Comparison of ENCODE assay signal across 8 cellular contexts in the genomic region with DNA sequence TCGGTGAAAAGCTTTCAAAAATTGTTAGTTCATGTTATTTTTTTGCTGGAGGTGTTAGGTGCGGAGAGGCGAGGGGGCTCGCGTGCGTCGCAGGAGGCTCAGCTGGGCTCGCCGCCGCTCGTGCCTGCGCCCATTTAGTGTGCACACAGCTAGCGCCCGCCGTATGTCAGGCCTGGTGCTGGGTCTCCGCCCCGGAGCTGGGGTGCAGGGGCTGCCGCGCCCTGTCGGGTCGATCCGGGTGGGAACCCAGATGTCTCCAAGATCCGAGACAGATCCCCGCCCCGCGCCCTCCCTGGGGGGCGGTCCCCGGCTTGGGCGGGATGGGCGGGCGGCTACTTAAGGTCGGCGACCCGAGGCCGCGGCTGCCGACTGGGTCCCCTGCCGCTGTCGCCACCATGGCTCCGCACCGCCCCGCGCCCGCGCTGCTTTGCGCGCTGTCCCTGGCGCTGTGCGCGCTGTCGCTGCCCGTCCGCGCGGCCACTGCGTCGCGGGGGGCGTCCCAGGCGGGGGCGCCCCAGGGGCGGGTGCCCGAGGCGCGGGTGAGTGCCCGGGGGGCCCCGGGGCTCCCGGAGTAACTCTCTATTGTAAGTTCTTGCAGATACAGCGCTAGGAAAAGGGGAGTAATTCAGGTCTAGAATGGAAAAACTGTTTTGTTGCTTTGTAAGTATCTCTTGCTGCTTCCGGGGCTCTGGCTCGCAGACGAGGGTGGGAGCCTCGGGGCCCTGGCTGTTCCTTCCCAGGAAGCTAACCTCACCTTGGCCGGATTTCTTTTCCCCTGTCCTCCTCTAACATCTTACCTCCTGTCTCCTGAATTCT. TPM values are rescaled to one million over a fixed set of nuclear protein-coding genes. Genes with fewer than 3 reads are reported as not detected.
DNase-seq lines count a peak whose midpoint lies in the region; ATAC-seq and TF ChIP-seq lines count a peak whose summit lies in the region.

No MANE protein-coding gene starts in this region.

- POLR2A ChIA-PET in SK-N-SH (lab: Yijun Ruan, JAX), result no interaction called here

- H3K36me3 ChIP-seq in SK-N-SH (replicated peaks in 1 of 2; ENCODE audit: control insufficient read depth in 1 of 2, insufficient read depth in 2 of 2, low read length in 1 of 2) (peaks cover 0 to 26% of the 10 kb centered on the region in 2 experiments), duodenal mucosa (ENCODE audit: control insufficient read depth in 1 of 2, insufficient read depth in 2 of 2, low read length in 2 of 2) (peaks cover 9 to 26% of the 10 kb centered on the region in 2 donors), right lobe of liver (peaks cover 0 to 8% (median 0%) of the 10 kb centered on the region in 4 donors)

- H3K36me3 Mint-ChIP-seq in stimulated activated naive CD8-positive, alpha-beta T cell treated with anti-CD3 and anti-CD28 coated beads, Interleukin-15, Interleukin-2, amounts not matched to agents 100 ng/mL and 50 ng/mL, for 24 hours (ENCODE audit: low read depth), result no peaks in the 10 kb centered on the region

- no peak for TF ChIP-seq RAD21 in SK-N-SH (IDR thresholded peaks at IDR 0.05; ENCODE audit: low read length)

- H3K4me3 Mint-ChIP-seq in stimulated activated naive CD8-positive, alpha-beta T cell treated with anti-CD3 and anti-CD28 coated beads, Interleukin-15, Interleukin-2, amounts not matched to agents 100 ng/mL and 50 ng/mL, for 24 hours, result peak overlapping the region; percentile 75

- TF ChIP-seq CTCF in SK-N-SH (IDR thresholded peaks at IDR 0.05) (no peak), right lobe of liver (IDR thresholded peaks at IDR 0.05) (no peak)

- peaks cover 20% of the 10 kb centered on the region for H3K4me1 Mint-ChIP-seq in stimulated activated naive CD8-positive, alpha-beta T cell treated with anti-CD3 and anti-CD28 coated beads, Interleukin-15, Interleukin-2, amounts not matched to agents 100 ng/mL and 50 ng/mL, for 24 hours (ENCODE audit: low read depth)

- peak overlapping the region; percentile 18; the same call in 1 of the 2 replicates for H3K9ac ChIP-seq in SK-N-SH
- peak overlapping the region; percentile 31 to 57 for H3K9ac ChIP-seq in duodenal mucosa (ENCODE audit: low read depth in 1 of 2, low read length in 2 of 2)

- H3K9me3 ChIP-seq in SK-N-SH (no peaks in the 10 kb centered on the region), duodenal mucosa (ENCODE audit: control insufficient read depth in 1 of 2, low read length in 2 of 2) (no peaks in the 10 kb centered on the region), right lobe of liver (no peaks in the 10 kb centered on the region)

- H4K20me1 ChIP-seq in SK-N-SH (ENCODE audit: insufficient read depth), result no peaks in the 10 kb centered on the region

- TF ChIP-seq POLR2A in right lobe of liver (IDR thresholded peaks at IDR 0.05), result no peak

- H3K9me2 ChIP-seq in SK-N-SH, result no peaks in the 10 kb centered on the region

- no peaks in the 10 kb centered on the region for H3K9me3 Mint-ChIP-seq in stimulated activated naive CD8-positive, alpha-beta T cell treated with anti-CD3 and anti-CD28 coated beads, Interleukin-15, Interleukin-2, amounts not matched to agents 100 ng/mL and 50 ng/mL, for 24 hours

- H3K27me3 ChIP-seq in SK-N-SH (ENCODE audit: insufficient read depth) (no peaks in the 10 kb centered on the region), duodenal mucosa (ENCODE audit: control insufficient read depth in 1 of 2, insufficient read depth in 2 of 2, low read length in 2 of 2) (no peaks in the 10 kb centered on the region), right lobe of liver (no peaks in the 10 kb centered on the region)

- intact Hi-C loops in right lobe of liver (cut with DNase I), result no loop called here

- H2AFZ ChIP-seq in SK-N-SH (ENCODE audit: low read depth), result peak overlapping the region; percentile 35; the same call in 1 of the 2 replicates

- H3K27ac Mint-ChIP-seq in stimulated activated naive CD8-positive, alpha-beta T cell treated with anti-CD3 and anti-CD28 coated beads, Interleukin-15, Interleukin-2, amounts not matched to agents 100 ng/mL and 50 ng/mL, for 24 hours, result peak overlapping the region; percentile 33

- CTCF ChIA-PET in SK-N-SH (lab: Yijun Ruan, JAX), result interaction anchor here (0.8 to 5.6 kb wide), 6 partner anchors 21 to 86 kb away, joined by 3 to 35 read pairs (median 4); no protein-coding TSS in a partner anchor

- H3K27ac ChIP-seq in SK-N-SH (ENCODE audit: low read depth in 2 of 2, low read length in 1 of 2), result no peak overlapping the region
- peak overlapping the region; percentile 51 for H3K27ac ChIP-seq in duodenal mucosa (ENCODE audit: low read depth, low read length)
- H3K27ac ChIP-seq in right lobe of liver, result peak overlapping the region; percentile 13 to 32 (median 21)

- peak; percentile 37 for DNase-seq in stimulated activated CD4-positive, alpha-beta T cell treated with anti-CD3 and anti-CD28 coated beads, Interleukin-15, amount 100 ng/mL, for 24 hours
- DNase-seq in stimulated activated CD4-positive, alpha-beta T cell treated with anti-CD3 and anti-CD28 coated beads, Interleukin-4, amount 100 ng/mL, for 24 hours, result no peak
- DNase-seq in SK-N-SH, result peak; percentile 85
- no peak for DNase-seq in right lobe of liver
- DNase-seq in HCEC 1CT, result no peak

- H3K27me3 Mint-ChIP-seq in stimulated activated naive CD8-positive, alpha-beta T cell treated with anti-CD3 and anti-CD28 coated beads, Interleukin-15, Interleukin-2, amounts not matched to agents 100 ng/mL and 50 ng/mL, for 24 hours, result peaks cover 14% of the 10 kb centered on the region

- peaks cover 10% of the 10 kb centered on the region for H3F3A ChIP-seq in SK-N-SH (replicated peaks; ENCODE audit: insufficient read depth)

- peak overlapping the region; percentile 74 for H3K4me2 ChIP-seq in SK-N-SH

- WGBS in SK-N-SH (ENCODE audit: low lambda C conversion rate), result 55% methylated on average over 19 of the region's 74 CpGs
- WGBS in right lobe of liver (ENCODE audit: insufficient coverage, low coverage, low lambda C conversion rate, missing lambda C conversion rate), result 0% methylated on average over 1 of the region's 74 CpGs

- 0 out of 2 replicates have a peak, but pooled peaks cover 3% of the 10 kb centered on the region for H3K79me2 ChIP-seq in SK-N-SH (ENCODE audit: insufficient read depth)

- peaks cover 0 to 19% of the 10 kb centered on the region in 2 experiments; a peak in 2 of 4 replicates for H3K4me1 ChIP-seq in SK-N-SH (ENCODE audit: control insufficient read depth in 1 of 2, insufficient read depth in 2 of 2, low read depth in 1 of 2, low read length in 1 of 2)
- H3K4me1 ChIP-seq in duodenal mucosa (ENCODE audit: control insufficient read depth in 1 of 2, insufficient read depth in 2 of 2, low read length in 2 of 2), result peaks cover 35 to 43% of the 10 kb centered on the region in 2 donors
- peaks cover 0 to 22% (median under 1%) of the 10 kb centered on the region in 4 donors for H3K4me1 ChIP-seq in right lobe of liver

- H3K4me3 ChIP-seq in SK-N-SH (ENCODE audit: low read depth in 2 of 2, low read length in 1 of 2) (peak overlapping the region; percentile 47 to 50), duodenal mucosa (ENCODE audit: low read depth in 1 of 2, low read length in 2 of 2) (peak overlapping the region; percentile 65 to 72), right lobe of liver (peak overlapping the region; percentile 20 to 54 (median 44))

- TF ChIP-seq EP300 in SK-N-SH (IDR thresholded peaks at IDR 0.05; ENCODE audit: borderline replicate concordance in 1 of 2, low read depth in 1 of 2, low read length in 1 of 2), result no peak

- ATAC-seq in right lobe of liver (peak; percentile 52 to 69 (median 61)), HG02571 (IDR thresholded peaks at IDR 0.05; ENCODE audit: unreplicated experiment) (no peak)

TF ChIP-seq in SK-N-SH, 30 proteins besides CTCF, POLR2A, EP300 and RAD21 (continues in another document):
- TF ChIP-seq, protein P1, sequence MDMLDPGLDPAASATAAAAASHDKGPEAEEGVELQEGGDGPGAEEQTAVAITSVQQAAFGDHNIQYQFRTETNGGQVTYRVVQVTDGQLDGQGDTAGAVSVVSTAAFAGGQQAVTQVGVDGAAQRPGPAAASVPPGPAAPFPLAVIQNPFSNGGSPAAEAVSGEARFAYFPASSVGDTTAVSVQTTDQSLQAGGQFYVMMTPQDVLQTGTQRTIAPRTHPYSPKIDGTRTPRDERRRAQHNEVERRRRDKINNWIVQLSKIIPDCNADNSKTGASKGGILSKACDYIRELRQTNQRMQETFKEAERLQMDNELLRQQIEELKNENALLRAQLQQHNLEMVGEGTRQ (IDR thresholded peaks at IDR 0.05; ENCODE audit: borderline replicate concordance, low read depth, low read length), result no peak
- TF ChIP-seq ZBTB33 (IDR thresholded peaks at IDR 0.05; ENCODE audit: borderline replicate concordance, low read depth) (no peak), TCF12 (IDR thresholded peaks at IDR 0.05) (no peak), RXRA (IDR thresholded peaks at IDR 0.05; ENCODE audit: borderline replicate concordance, low read depth) (no peak), RFX5 (IDR thresholded peaks at IDR 0.05; ENCODE audit: low read length) (no peak)

RNA-seq across cellular contexts. Expression of gene GSN, which starts 31.7 kb away (rescaled TPM):
- polyA plus RNA-seq in SK-N-SH (2012; rRNA removed), result 168 and 172 TPM in 2 replicates
- 82.7 and 123 TPM in 2 replicates for polyA plus RNA-seq in SK-N-SH (2012; cell fraction: cytosol; rRNA removed)
- polyA plus RNA-seq in SK-N-SH (2012; cell fraction: nucleus; rRNA removed), result 205 and 218 TPM in 2 replicates
- 10 to 100 TPM; 23.1 to 96.9 (median 38.8) TPM for total RNA-seq in right lobe of liver

Comparison
In these comparisons a context has a peak if more than half of its experiments do, and no peak if none do; other contexts are left out.
1. DNase-seq: peak in stimulated activated CD4-positive, alpha-beta T cell treated with anti-CD3 and anti-CD28 coated beads, Interleukin-15, amount 100 ng/mL, for 24 hours (single experiment) and SK-N-SH (single experiment); none in stimulated activated CD4-positive, alpha-beta T cell treated with anti-CD3 and anti-CD28 coated beads, Interleukin-4, amount 100 ng/mL, for 24 hours (single experiment), right lobe of liver (0 of 3) and HCEC 1CT (single experiment).
2. H3K27ac ChIP-seq: peak in duodenal mucosa (single experiment) and right lobe of liver (3 of 3); none in SK-N-SH (0 of 2).
3. Peak in every context shown above with its lines, with median percentiles within 50 percentile points of each other: H3K4me3 ChIP-seq.